ENCODE assay signal across 1 cellular context in genomic region chr1:91706140-91706957, GRCh38.
TF ChIP-seq lines count a peak whose summit lies in the region.

No MANE protein-coding gene starts in this region.

TF ChIP-seq in K562, 482 proteins besides CTCF, POLR2A, EP300 and RAD21 (continued from another document and continues in another):
- TF ChIP-seq ZNF639 (CRISPR knock-in tag; conservative IDR thresholded peaks at IDR 0.05 in 1 of 2, IDR thresholded peaks at IDR 0.05 in 1 of 2): peak in 1 of 2 experiments; percentile 95; a peak in 2 of 4 replicates
- no peak for TF ChIP-seq HNRNPLL (IDR thresholded peaks at IDR 0.05; ENCODE audit: low read depth, low read length, poor library complexity, severe bottlenecking)
- peak; percentile 83; the same call in 1 of the 2 replicates for TF ChIP-seq ZNF583 (CRISPR knock-in tag; IDR thresholded peaks at IDR 0.05)
- TF ChIP-seq MEF2D (tag; conservative IDR thresholded peaks at IDR 0.05; ENCODE audit: low read depth): peak; percentile 48; the same call in 1 of the 2 replicates
- peak; percentile 33; the same call in 1 of the 2 replicates for TF ChIP-seq SMARCE1 (IDR thresholded peaks at IDR 0.05)
- TF ChIP-seq ARID2 (IDR thresholded peaks at IDR 0.05): no peak
- TF ChIP-seq ZNF76 (CRISPR knock-in tag; IDR thresholded peaks at IDR 0.05; ENCODE audit: borderline replicate concordance): 0 out of 2 replicates have a peak, but pooled peaks have one; percentile 58
- TF ChIP-seq CREM (IDR thresholded peaks at IDR 0.05; ENCODE audit: low read depth): no peak
- TF ChIP-seq ZBTB2 (IDR thresholded peaks at IDR 0.05): 0 out of 2 replicates have a peak, but pooled peaks have one; percentile 28
- no peak for TF ChIP-seq MCM5 (IDR thresholded peaks at IDR 0.05; ENCODE audit: low read depth)
- TF ChIP-seq ZNF740 (CRISPR knock-in tag; IDR thresholded peaks at IDR 0.05): no peak
- TF ChIP-seq ZNF740 (tag; IDR thresholded peaks at IDR 0.05): peak in 1 of 2 experiments; percentile 70; a peak in 2 of 4 replicates
- TF ChIP-seq HSF4 (CRISPR knock-in tag; IDR thresholded peaks at IDR 0.05; ENCODE audit: borderline replicate concordance): peak; percentile 68; the same call in 1 of the 2 replicates
- peak; percentile 33; the same call in 1 of the 2 replicates for TF ChIP-seq MITF (IDR thresholded peaks at IDR 0.05)
- no peak for TF ChIP-seq BRF1 (IDR thresholded peaks at IDR 0.05; ENCODE audit: borderline replicate concordance, extremely low read depth, insufficient read length)
- TF ChIP-seq SP1 (CRISPR knock-in tag; IDR thresholded peaks at IDR 0.05): peak; percentile 55
- peak; percentile 90 for TF ChIP-seq ZNF175 (CRISPR knock-in tag; IDR thresholded peaks at IDR 0.05; ENCODE audit: low read depth)
- TF ChIP-seq TEAD2 (tag; IDR thresholded peaks at IDR 0.05): peak; percentile 60; the same call in 1 of the 2 replicates
- no peak for TF ChIP-seq ZNF408 (CRISPR knock-in tag; IDR thresholded peaks at IDR 0.05; ENCODE audit: low read depth)
- peak; percentile 70 for TF ChIP-seq TBP (optimal IDR thresholded peaks at IDR 0.05; ENCODE audit: low read depth, low read length)
- 0 out of 2 replicates have a peak, but pooled peaks have one; percentile 70 for TF ChIP-seq THRB (CRISPR knock-in tag; conservative IDR thresholded peaks at IDR 0.05)
- 0 out of 2 replicates have a peak, but pooled peaks have one; percentile 35 for TF ChIP-seq RREB1 (CRISPR knock-in tag; IDR thresholded peaks at IDR 0.05)
- peak; percentile 71; the same call in 1 of the 2 replicates for TF ChIP-seq HEY1 (CRISPR knock-in tag; IDR thresholded peaks at IDR 0.05; ENCODE audit: borderline replicate concordance)
- TF ChIP-seq ZNF41 (CRISPR knock-in tag; conservative IDR thresholded peaks at IDR 0.05): peak; percentile 83
- peak; percentile 93 for TF ChIP-seq BACH1 (tag; IDR thresholded peaks at IDR 0.05)
- 0 out of 2 replicates have a peak, but pooled peaks have one; percentile 40 for TF ChIP-seq ATF6 (CRISPR knock-in tag; IDR thresholded peaks at IDR 0.05)
- no peak; the same call in 1 of the 2 replicates for TF ChIP-seq PBX2 (CRISPR knock-in tag; IDR thresholded peaks at IDR 0.05; ENCODE audit: low read depth)
- TF ChIP-seq PBX2 (tag; conservative IDR thresholded peaks at IDR 0.05; ENCODE audit: low read depth): peak; percentile 96
- no peak for TF ChIP-seq NR4A1 (CRISPR knock-in tag; IDR thresholded peaks at IDR 0.05)
- TF ChIP-seq NR4A1 (tag; IDR thresholded peaks at IDR 0.05): peak; percentile 72
- no peak for TF ChIP-seq CREB1 (IDR thresholded peaks at IDR 0.05)
- TF ChIP-seq CREB1 (CRISPR knock-in tag; IDR thresholded peaks at IDR 0.05): peak; percentile 41; the same call in 1 of the 2 replicates
- peak; percentile 42; the same call in 1 of the 2 replicates for TF ChIP-seq ZBTB12 (CRISPR knock-in tag; IDR thresholded peaks at IDR 0.05)
- TF ChIP-seq ZNF134 (CRISPR knock-in tag; conservative IDR thresholded peaks at IDR 0.05): peak; percentile 57; the same call in 1 of the 2 replicates
- peak; percentile 51 for TF ChIP-seq RBFOX2 (IDR thresholded peaks at IDR 0.05; ENCODE audit: low read depth, low read length)
- 0 out of 2 replicates have a peak, but pooled peaks have one; percentile 23 for TF ChIP-seq TRIM28 (IDR thresholded peaks at IDR 0.05)
